8 cellular contexts compared by ENCODE assay signal in genomic region chr22:39959640-39960447, GRCh38. TPM values are rescaled to one million over a fixed set of nuclear protein-coding genes. Genes with fewer than 3 reads are reported as not detected.
DNase-seq lines count a peak whose midpoint lies in the region; ATAC-seq and TF ChIP-seq lines count a peak whose summit lies in the region.

TSS of gene TMA7B (plus strand) at chr22:39960397. CDS start at chr22:39964375, 3,978 bp downstream.

- H3K27me3 Mint-ChIP-seq in naive thymus-derived CD8-positive, alpha-beta T cell = no peaks in the 10 kb centered on the region

- POLR2A ChIA-PET in naive thymus-derived CD8-positive, alpha-beta T cell (lab: Charles Lee) = interaction anchor here (1.0 to 3.2 kb wide), 11 partner anchors 10 to 63 kb away, joined by 3 to 15 read pairs (median 4); no protein-coding TSS in a partner anchor

- H3K4me3 ChIP-seq in choroid plexus epithelial cell (ENCODE audit: low read depth, low read length) = no peak within 1 kb of the TSS

- H3K4me3 Mint-ChIP-seq in naive thymus-derived CD8-positive, alpha-beta T cell = peak within 1 kb of the TSS; percentile 9 to 75 (median 49)

- H3K27ac Mint-ChIP-seq in naive thymus-derived CD8-positive, alpha-beta T cell = peak within 1 kb of the TSS in 8 of 10 donors; percentile 85 to 95 (median 94)

- DNase-seq in NCI-H1417 (lab: John Stamatoyannopoulos, UW) (peak in 2 of 3 experiments; percentile 17 to 59), NCI-H1417 treated with DMSO at 0.1 percent for 48 hours (lab: John Stamatoyannopoulos, UW) (no peak), T follicular helper cell (ENCODE audit: low read depth) (peak; percentile 18), choroid plexus epithelial cell (ENCODE audit: low read depth) (peak; percentile 62), DMS114 treated with DMSO at 0.1 percent for 48 hours (lab: John Stamatoyannopoulos, UW; ENCODE audit: unreplicated experiment) (no peak)
- peak in 7 of 10 donors; percentile 33 to 66 (median 41) for DNase-seq in naive thymus-derived CD8-positive, alpha-beta T cell

- H3K4me1 Mint-ChIP-seq in naive thymus-derived CD8-positive, alpha-beta T cell = peaks cover 46 to 84% (median 76%) of the 10 kb centered on the region in 4 donors

- peaks cover 27 to 95% (median 56%) of the 10 kb centered on the region in 3 donors for H3K36me3 Mint-ChIP-seq in naive thymus-derived CD8-positive, alpha-beta T cell

- H3K9me3 Mint-ChIP-seq in naive thymus-derived CD8-positive, alpha-beta T cell = no peaks in the 10 kb centered on the region

- ATAC-seq in naive thymus-derived CD8-positive, alpha-beta T cell = peak; percentile 60 to 77
- ATAC-seq in GM21423 (IDR thresholded peaks at IDR 0.05; ENCODE audit: unreplicated experiment) (no peak), HG03196 (IDR thresholded peaks at IDR 0.05; ENCODE audit: unreplicated experiment) (no peak)

- TF ChIP-seq CTCF in choroid plexus epithelial cell (conservative IDR thresholded peaks at IDR 0.05; ENCODE audit: low read depth, low read length) = peak; percentile 64

RNA-seq across cellular contexts. Expression of gene TMA7B, which starts in this region (rescaled TPM):
- 10 to 100 TPM; 11.8 to 14.2 TPM for total RNA-seq in naive thymus-derived CD8-positive, alpha-beta T cell
- polyA plus RNA-seq in naive thymus-derived CD8-positive, alpha-beta T cell = 1 to 10 TPM; 1.5 to 3.5 (median 2.8) TPM

Comparison
In these comparisons a context has a peak if more than half of its experiments do, and no peak if none do; other contexts are left out.
1. DNase-seq: peak in NCI-H1417 (2 of 3), T follicular helper cell (single experiment), choroid plexus epithelial cell (single experiment) and naive thymus-derived CD8-positive, alpha-beta T cell (7 of 10); none in NCI-H1417 treated with DMSO at 0.1 percent for 48 hours (single experiment) and DMS114 treated with DMSO at 0.1 percent for 48 hours (single experiment).
2. ATAC-seq: peak in naive thymus-derived CD8-positive, alpha-beta T cell (2 of 2); none in GM21423 (single experiment) and HG03196 (single experiment).